In genomic region chr3:13484861-13485590, GRCh38 we compare ENCODE assay signal across 1 cellular context.
TF ChIP-seq lines count a peak whose summit lies in the region.

No MANE protein-coding gene starts in this region.

TF ChIP-seq in K562, 482 proteins besides CTCF, POLR2A, EP300 and RAD21 (continued from another document):
- TF ChIP-seq, protein P1, sequence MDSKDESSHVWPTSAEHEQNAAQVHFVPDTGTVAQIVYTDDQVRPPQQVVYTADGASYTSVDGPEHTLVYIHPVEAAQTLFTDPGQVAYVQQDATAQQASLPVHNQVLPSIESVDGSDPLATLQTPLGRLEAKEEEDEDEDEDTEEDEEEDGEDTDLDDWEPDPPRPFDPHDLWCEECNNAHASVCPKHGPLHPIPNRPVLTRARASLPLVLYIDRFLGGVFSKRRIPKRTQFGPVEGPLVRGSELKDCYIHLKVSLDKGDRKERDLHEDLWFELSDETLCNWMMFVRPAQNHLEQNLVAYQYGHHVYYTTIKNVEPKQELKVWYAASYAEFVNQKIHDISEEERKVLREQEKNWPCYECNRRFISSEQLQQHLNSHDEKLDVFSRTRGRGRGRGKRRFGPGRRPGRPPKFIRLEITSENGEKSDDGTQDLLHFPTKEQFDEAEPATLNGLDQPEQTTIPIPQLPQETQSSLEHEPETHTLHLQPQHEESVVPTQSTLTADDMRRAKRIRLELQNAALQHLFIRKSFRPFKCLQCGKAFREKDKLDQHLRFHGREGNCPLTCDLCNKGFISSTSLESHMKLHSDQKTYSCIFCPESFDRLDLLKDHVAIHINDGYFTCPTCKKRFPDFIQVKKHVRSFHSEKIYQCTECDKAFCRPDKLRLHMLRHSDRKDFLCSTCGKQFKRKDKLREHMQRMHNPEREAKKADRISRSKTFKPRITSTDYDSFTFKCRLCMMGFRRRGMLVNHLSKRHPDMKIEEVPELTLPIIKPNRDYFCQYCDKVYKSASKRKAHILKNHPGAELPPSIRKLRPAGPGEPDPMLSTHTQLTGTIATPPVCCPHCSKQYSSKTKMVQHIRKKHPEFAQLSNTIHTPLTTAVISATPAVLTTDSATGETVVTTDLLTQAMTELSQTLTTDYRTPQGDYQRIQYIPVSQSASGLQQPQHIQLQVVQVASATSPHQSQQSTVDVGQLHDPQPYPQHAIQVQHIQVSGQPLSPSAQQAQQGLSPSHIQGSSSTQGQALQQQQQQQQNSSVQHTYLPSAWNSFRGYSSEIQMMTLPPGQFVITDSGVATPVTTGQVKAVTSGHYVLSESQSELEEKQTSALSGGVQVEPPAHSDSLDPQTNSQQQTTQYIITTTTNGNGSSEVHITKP (IDR thresholded peaks at IDR 0.05; ENCODE audit: partially characterized antibody): peak; percentile 74
- TF ChIP-seq KDM2B (CRISPR knock-in tag; IDR thresholded peaks at IDR 0.05) (no peak), KAT8 (IDR thresholded peaks at IDR 0.05; ENCODE audit: low read depth) (no peak), HMGN3 (IDR thresholded peaks at IDR 0.05; ENCODE audit: borderline replicate concordance, extremely low read depth, insufficient read length, low read depth, low read length) (peak; percentile 89), MBD1 (CRISPR knock-in tag; IDR thresholded peaks at IDR 0.05) (no peak), NR2C2 (CRISPR knock-in tag; IDR thresholded peaks at IDR 0.05) (no peak), NR2C2 (tag; IDR thresholded peaks at IDR 0.05) (peak; percentile 62), ELF1 (tag; IDR thresholded peaks at IDR 0.05) (peak; percentile 86)
